In genomic region chr18:33871363-33872025, GRCh38 we compare ENCODE assay signal across 2 cellular contexts.
TF ChIP-seq lines count a peak whose summit lies in the region.

No MANE protein-coding gene starts in this region.

TF ChIP-seq in liver, 16 proteins besides CTCF, POLR2A, EP300 and RAD21 (continued from another document):
- TF ChIP-seq, protein P1, sequence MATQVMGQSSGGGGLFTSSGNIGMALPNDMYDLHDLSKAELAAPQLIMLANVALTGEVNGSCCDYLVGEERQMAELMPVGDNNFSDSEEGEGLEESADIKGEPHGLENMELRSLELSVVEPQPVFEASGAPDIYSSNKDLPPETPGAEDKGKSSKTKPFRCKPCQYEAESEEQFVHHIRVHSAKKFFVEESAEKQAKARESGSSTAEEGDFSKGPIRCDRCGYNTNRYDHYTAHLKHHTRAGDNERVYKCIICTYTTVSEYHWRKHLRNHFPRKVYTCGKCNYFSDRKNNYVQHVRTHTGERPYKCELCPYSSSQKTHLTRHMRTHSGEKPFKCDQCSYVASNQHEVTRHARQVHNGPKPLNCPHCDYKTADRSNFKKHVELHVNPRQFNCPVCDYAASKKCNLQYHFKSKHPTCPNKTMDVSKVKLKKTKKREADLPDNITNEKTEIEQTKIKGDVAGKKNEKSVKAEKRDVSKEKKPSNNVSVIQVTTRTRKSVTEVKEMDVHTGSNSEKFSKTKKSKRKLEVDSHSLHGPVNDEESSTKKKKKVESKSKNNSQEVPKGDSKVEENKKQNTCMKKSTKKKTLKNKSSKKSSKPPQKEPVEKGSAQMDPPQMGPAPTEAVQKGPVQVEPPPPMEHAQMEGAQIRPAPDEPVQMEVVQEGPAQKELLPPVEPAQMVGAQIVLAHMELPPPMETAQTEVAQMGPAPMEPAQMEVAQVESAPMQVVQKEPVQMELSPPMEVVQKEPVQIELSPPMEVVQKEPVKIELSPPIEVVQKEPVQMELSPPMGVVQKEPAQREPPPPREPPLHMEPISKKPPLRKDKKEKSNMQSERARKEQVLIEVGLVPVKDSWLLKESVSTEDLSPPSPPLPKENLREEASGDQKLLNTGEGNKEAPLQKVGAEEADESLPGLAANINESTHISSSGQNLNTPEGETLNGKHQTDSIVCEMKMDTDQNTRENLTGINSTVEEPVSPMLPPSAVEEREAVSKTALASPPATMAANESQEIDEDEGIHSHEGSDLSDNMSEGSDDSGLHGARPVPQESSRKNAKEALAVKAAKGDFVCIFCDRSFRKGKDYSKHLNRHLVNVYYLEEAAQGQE (IDR thresholded peaks at IDR 0.05) = peak; percentile 57
- TF ChIP-seq JUND (IDR thresholded peaks at IDR 0.05) (peak in 1 of 2 donors; percentile 6), YY1 (IDR thresholded peaks at IDR 0.05) (peak; percentile 50), RXRA (IDR thresholded peaks at IDR 0.05) (peak; percentile 82 to 88), FOXA2 (IDR thresholded peaks at IDR 0.05) (no peak), SP1 (IDR thresholded peaks at IDR 0.05) (peak; percentile 64), HNF4G (IDR thresholded peaks at IDR 0.05) (no peak), GABPA (IDR thresholded peaks at IDR 0.05 in 1 of 2, conservative IDR thresholded peaks at IDR 0.05 in 1 of 2) (no peak), FOXA1 (IDR thresholded peaks at IDR 0.05) (no peak), HNF4A (conservative IDR thresholded peaks at IDR 0.05) (peak; percentile 70 to 74), NR2F2 (IDR thresholded peaks at IDR 0.05) (no peak), TAF1 (conservative IDR thresholded peaks at IDR 0.05) (no peak)
- TF ChIP-seq, protein P2, sequence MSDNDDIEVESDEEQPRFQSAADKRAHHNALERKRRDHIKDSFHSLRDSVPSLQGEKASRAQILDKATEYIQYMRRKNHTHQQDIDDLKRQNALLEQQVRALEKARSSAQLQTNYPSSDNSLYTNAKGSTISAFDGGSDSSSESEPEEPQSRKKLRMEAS (IDR thresholded peaks at IDR 0.05) = no peak
- TF ChIP-seq, protein P3, sequence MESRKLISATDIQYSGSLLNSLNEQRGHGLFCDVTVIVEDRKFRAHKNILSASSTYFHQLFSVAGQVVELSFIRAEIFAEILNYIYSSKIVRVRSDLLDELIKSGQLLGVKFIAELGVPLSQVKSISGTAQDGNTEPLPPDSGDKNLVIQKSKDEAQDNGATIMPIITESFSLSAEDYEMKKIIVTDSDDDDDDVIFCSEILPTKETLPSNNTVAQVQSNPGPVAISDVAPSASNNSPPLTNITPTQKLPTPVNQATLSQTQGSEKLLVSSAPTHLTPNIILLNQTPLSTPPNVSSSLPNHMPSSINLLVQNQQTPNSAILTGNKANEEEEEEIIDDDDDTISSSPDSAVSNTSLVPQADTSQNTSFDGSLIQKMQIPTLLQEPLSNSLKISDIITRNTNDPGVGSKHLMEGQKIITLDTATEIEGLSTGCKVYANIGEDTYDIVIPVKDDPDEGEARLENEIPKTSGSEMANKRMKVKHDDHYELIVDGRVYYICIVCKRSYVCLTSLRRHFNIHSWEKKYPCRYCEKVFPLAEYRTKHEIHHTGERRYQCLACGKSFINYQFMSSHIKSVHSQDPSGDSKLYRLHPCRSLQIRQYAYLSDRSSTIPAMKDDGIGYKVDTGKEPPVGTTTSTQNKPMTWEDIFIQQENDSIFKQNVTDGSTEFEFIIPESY (IDR thresholded peaks at IDR 0.05) = no peak
- TF ChIP-seq, protein P4, sequence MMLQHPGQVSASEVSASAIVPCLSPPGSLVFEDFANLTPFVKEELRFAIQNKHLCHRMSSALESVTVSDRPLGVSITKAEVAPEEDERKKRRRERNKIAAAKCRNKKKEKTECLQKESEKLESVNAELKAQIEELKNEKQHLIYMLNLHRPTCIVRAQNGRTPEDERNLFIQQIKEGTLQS (IDR thresholded peaks at IDR 0.05) = no peak
TF ChIP-seq in liver: peak in this region for 6.

TF ChIP-seq in HepG2, 621 proteins besides CTCF, POLR2A, EP300 and RAD21 (continued from another document):
- TF ChIP-seq, protein P5, sequence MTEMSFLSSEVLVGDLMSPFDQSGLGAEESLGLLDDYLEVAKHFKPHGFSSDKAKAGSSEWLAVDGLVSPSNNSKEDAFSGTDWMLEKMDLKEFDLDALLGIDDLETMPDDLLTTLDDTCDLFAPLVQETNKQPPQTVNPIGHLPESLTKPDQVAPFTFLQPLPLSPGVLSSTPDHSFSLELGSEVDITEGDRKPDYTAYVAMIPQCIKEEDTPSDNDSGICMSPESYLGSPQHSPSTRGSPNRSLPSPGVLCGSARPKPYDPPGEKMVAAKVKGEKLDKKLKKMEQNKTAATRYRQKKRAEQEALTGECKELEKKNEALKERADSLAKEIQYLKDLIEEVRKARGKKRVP (CRISPR knock-in tag; IDR thresholded peaks at IDR 0.05) = no peak
- TF ChIP-seq ZSCAN25 (CRISPR knock-in tag; IDR thresholded peaks at IDR 0.05) (no peak), ARNT2 (CRISPR knock-in tag; IDR thresholded peaks at IDR 0.05; ENCODE audit: low read depth) (no peak), ZNF749 (CRISPR knock-in tag; IDR thresholded peaks at IDR 0.05; ENCODE audit: borderline replicate concordance) (no peak), ZNF18 (CRISPR knock-in tag; IDR thresholded peaks at IDR 0.05; ENCODE audit: insufficient replicate concordance) (no peak)
- TF ChIP-seq, protein P6, sequence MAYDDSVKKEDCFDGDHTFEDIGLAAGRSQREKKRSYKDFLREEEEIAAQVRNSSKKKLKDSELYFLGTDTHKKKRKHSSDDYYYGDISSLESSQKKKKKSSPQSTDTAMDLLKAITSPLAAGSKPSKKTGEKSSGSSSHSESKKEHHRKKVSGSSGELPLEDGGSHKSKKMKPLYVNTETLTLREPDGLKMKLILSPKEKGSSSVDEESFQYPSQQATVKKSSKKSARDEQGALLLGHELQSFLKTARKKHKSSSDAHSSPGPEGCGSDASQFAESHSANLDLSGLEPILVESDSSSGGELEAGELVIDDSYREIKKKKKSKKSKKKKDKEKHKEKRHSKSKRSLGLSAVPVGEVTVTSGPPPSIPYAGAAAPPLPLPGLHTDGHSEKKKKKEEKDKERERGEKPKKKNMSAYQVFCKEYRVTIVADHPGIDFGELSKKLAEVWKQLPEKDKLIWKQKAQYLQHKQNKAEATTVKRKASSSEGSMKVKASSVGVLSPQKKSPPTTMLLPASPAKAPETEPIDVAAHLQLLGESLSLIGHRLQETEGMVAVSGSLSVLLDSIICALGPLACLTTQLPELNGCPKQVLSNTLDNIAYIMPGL (CRISPR knock-in tag; IDR thresholded peaks at IDR 0.05; ENCODE audit: borderline replicate concordance in 1 of 2, low read depth in 1 of 2) = no peak
